1 cellular context compared by ENCODE assay signal in genomic region chr12:949337-950099, GRCh38.
A peak's percentile ranks its signal among the peaks of the same experiment; 100 is the strongest.
TF ChIP-seq lines count a peak whose summit lies in the region.

Gene RAD52, minus strand, starts transcription at chr12:949694. Its CDS starts 16,636 bp downstream, at chr12:933058.

TF ChIP-seq in HepG2, 621 proteins besides CTCF, POLR2A, EP300 and RAD21 (continued from another document and continues in another):
- no peak for TF ChIP-seq DBP (CRISPR knock-in tag; IDR thresholded peaks at IDR 0.05; ENCODE audit: not compliant biosample characterization)
- peak; percentile 93 for TF ChIP-seq TAF1 (CRISPR knock-in tag; IDR thresholded peaks at IDR 0.05)
- peak; percentile 95 for TF ChIP-seq STAG1 (CRISPR knock-in tag; IDR thresholded peaks at IDR 0.05)
- no peak for TF ChIP-seq CHCHD3 (CRISPR knock-in tag; IDR thresholded peaks at IDR 0.05)
- no peak for TF ChIP-seq TCF7L2 (IDR thresholded peaks at IDR 0.05; ENCODE audit: low read depth, low read length)
- TF ChIP-seq MXI1 (IDR thresholded peaks at IDR 0.05; ENCODE audit: borderline replicate concordance, low read depth, low read length) = peak; percentile 30; the same call in 1 of the 3 replicates
- TF ChIP-seq ZNF20 (CRISPR knock-in tag; IDR thresholded peaks at IDR 0.05) = no peak
- peak; percentile 81 for TF ChIP-seq ZNF430 (CRISPR knock-in tag; IDR thresholded peaks at IDR 0.05)
- TF ChIP-seq ZNF142 (CRISPR knock-in tag; IDR thresholded peaks at IDR 0.05) = no peak; the same call in 1 of the 2 replicates
- no peak; the same call in 1 of the 2 replicates for TF ChIP-seq ZNF275 (CRISPR knock-in tag; IDR thresholded peaks at IDR 0.05; ENCODE audit: borderline replicate concordance)
- TF ChIP-seq ZNF747 (CRISPR knock-in tag; IDR thresholded peaks at IDR 0.05; ENCODE audit: borderline replicate concordance) = no peak
- TF ChIP-seq ZIK1 (CRISPR knock-in tag; IDR thresholded peaks at IDR 0.05; ENCODE audit: borderline replicate concordance, low read depth) = no peak
- TF ChIP-seq ZBTB26 (CRISPR knock-in tag; IDR thresholded peaks at IDR 0.05; ENCODE audit: borderline replicate concordance) = 0 out of 2 replicates have a peak, but pooled peaks have one; percentile 12
- peak; percentile 68; the same call in 1 of the 2 replicates for TF ChIP-seq ZFP36L1 (CRISPR knock-in tag; IDR thresholded peaks at IDR 0.05)
- 0 out of 2 replicates have a peak, but pooled peaks have one; percentile 5 for TF ChIP-seq ZNF629 (CRISPR knock-in tag; conservative IDR thresholded peaks at IDR 0.05)
- TF ChIP-seq MIER3 (CRISPR knock-in tag; IDR thresholded peaks at IDR 0.05; ENCODE audit: borderline replicate concordance) = peak; percentile 79; the same call in 1 of the 2 replicates
- TF ChIP-seq ZNF639 (CRISPR knock-in tag; conservative IDR thresholded peaks at IDR 0.05) = peak; percentile 70; the same call in 1 of the 2 replicates
- no peak for TF ChIP-seq TGIF2 (CRISPR knock-in tag; IDR thresholded peaks at IDR 0.05)
- TF ChIP-seq SOX6 (IDR thresholded peaks at IDR 0.05) = no peak
- TF ChIP-seq SOX6 (CRISPR knock-in tag; IDR thresholded peaks at IDR 0.05) = peak; percentile 83
- TF ChIP-seq TMF1 (CRISPR knock-in tag; IDR thresholded peaks at IDR 0.05; ENCODE audit: low read depth) = 0 out of 2 replicates have a peak, but pooled peaks have one; percentile 24
- TF ChIP-seq MIXL1 (CRISPR knock-in tag; IDR thresholded peaks at IDR 0.05) = 0 out of 2 replicates have a peak, but pooled peaks have one; percentile 12
- no peak for TF ChIP-seq PAF1 (CRISPR knock-in tag; IDR thresholded peaks at IDR 0.05)
- no peak for TF ChIP-seq PBX2 (CRISPR knock-in tag; IDR thresholded peaks at IDR 0.05)
- TF ChIP-seq CENPX (CRISPR knock-in tag; IDR thresholded peaks at IDR 0.05) = no peak
- TF ChIP-seq ZNF782 (CRISPR knock-in tag; IDR thresholded peaks at IDR 0.05; ENCODE audit: borderline replicate concordance) = no peak; the same call in 1 of the 2 replicates
- TF ChIP-seq ZMAT5 (CRISPR knock-in tag; IDR thresholded peaks at IDR 0.05; ENCODE audit: borderline replicate concordance, low read depth) = no peak
- TF ChIP-seq RBM39 (IDR thresholded peaks at IDR 0.05; ENCODE audit: low read depth, low read length, poor library complexity, severe bottlenecking) = peak; percentile 78
- TF ChIP-seq SNAI1 (CRISPR knock-in tag; IDR thresholded peaks at IDR 0.05; ENCODE audit: borderline replicate concordance) = 0 out of 2 replicates have a peak, but pooled peaks have one; percentile 78
- TF ChIP-seq ARNT (IDR thresholded peaks at IDR 0.05) = no peak
- TF ChIP-seq FOXA1 (IDR thresholded peaks at IDR 0.05) = no peak
- TF ChIP-seq FOXA1 (CRISPR knock-in tag; IDR thresholded peaks at IDR 0.05) = no peak
- TF ChIP-seq HES4 (CRISPR knock-in tag; IDR thresholded peaks at IDR 0.05; ENCODE audit: borderline replicate concordance) = no peak
- peak; percentile 83 for TF ChIP-seq SPEN (CRISPR knock-in tag; IDR thresholded peaks at IDR 0.05; ENCODE audit: low read depth)
- TF ChIP-seq ZNF564 (CRISPR knock-in tag; IDR thresholded peaks at IDR 0.05) = 0 out of 2 replicates have a peak, but pooled peaks have one; percentile 26
- TF ChIP-seq ZNF580 (CRISPR knock-in tag; IDR thresholded peaks at IDR 0.05; ENCODE audit: borderline replicate concordance, low read depth) = peak; percentile 90; the same call in 1 of the 2 replicates
- TF ChIP-seq ZNF24 (IDR thresholded peaks at IDR 0.05) = 0 out of 2 replicates have a peak, but pooled peaks have one; percentile 40
- 0 out of 2 replicates have a peak, but pooled peaks have one; percentile 21 for TF ChIP-seq RELA (CRISPR knock-in tag; IDR thresholded peaks at IDR 0.05)
- no peak for TF ChIP-seq ZNF674 (CRISPR knock-in tag; IDR thresholded peaks at IDR 0.05; ENCODE audit: low read depth)
- TF ChIP-seq DDIT3 (CRISPR knock-in tag; IDR thresholded peaks at IDR 0.05) = 0 out of 2 replicates have a peak, but pooled peaks have one; percentile 67
- peak; percentile 100 for TF ChIP-seq ZSCAN25 (CRISPR knock-in tag; IDR thresholded peaks at IDR 0.05)
- TF ChIP-seq SAP130 (CRISPR knock-in tag; IDR thresholded peaks at IDR 0.05; ENCODE audit: low read depth) = peak; percentile 79
- peak; percentile 40; the same call in 1 of the 2 replicates for TF ChIP-seq ZNF441 (CRISPR knock-in tag; IDR thresholded peaks at IDR 0.05; ENCODE audit: borderline replicate concordance)
- no peak for TF ChIP-seq ZKSCAN5 (CRISPR knock-in tag; IDR thresholded peaks at IDR 0.05)
- no peak for TF ChIP-seq JUNB (CRISPR knock-in tag; IDR thresholded peaks at IDR 0.05; ENCODE audit: borderline replicate concordance)
- no peak for TF ChIP-seq BRD4 (CRISPR knock-in tag; IDR thresholded peaks at IDR 0.05)
- no peak for TF ChIP-seq EHMT2 (IDR thresholded peaks at IDR 0.05; ENCODE audit: borderline replicate concordance, low read depth, low read length)
- no peak for TF ChIP-seq DNMT3B (CRISPR knock-in tag; conservative IDR thresholded peaks at IDR 0.05)
- no peak; the same call in 1 of the 2 replicates for TF ChIP-seq RFXANK (CRISPR knock-in tag; IDR thresholded peaks at IDR 0.05)
- no peak for TF ChIP-seq TP53 (CRISPR knock-in tag; conservative IDR thresholded peaks at IDR 0.05)
- TF ChIP-seq ZNF670 (CRISPR knock-in tag; IDR thresholded peaks at IDR 0.05; ENCODE audit: borderline replicate concordance) = peak; percentile 99
- TF ChIP-seq ZBTB10 (CRISPR knock-in tag; IDR thresholded peaks at IDR 0.05; ENCODE audit: borderline replicate concordance) = peak; percentile 53; the same call in 1 of the 2 replicates
